33 cellular contexts compared by ENCODE assay signal in the genomic region with DNA sequence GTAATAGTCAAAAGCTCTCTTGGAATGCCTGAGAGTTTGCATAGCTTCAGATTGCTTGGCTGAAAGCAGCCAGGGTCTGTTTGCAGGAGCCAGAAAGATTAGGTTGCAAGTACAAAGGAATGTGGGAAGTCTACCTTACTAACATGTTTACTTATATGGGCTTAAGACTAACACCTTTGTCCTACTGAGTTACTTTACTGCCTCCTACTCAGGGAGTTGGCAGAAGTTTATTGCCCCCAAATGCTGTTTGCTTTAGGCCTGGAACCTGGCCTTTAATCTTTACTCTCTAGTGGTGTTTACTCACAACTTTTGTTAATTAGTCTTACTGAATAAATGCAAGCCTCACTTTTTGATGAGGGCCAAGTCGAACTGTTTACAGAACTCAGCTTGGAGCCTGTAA.
DNase-seq lines count a peak whose midpoint lies in the region; ATAC-seq and TF ChIP-seq lines count a peak whose summit lies in the region.
"Had no signal": no experiment of that assay in that cellular context is flagged by ENCODE, and none has a peak within 500 bp of the region (broad histone marks: within the 10 kb centered on the region; RNA-seq: fewer than 3 reads in every experiment).

No MANE protein-coding gene starts in this region.

- H3K9ac ChIP-seq in HUES6 (ENCODE audit: low read length) (peak overlapping the region; percentile 69), endodermal cell (ENCODE audit: extremely low read depth, low read length, poor library complexity, severe bottlenecking) (no peak overlapping the region)

- ATAC-seq in right lobe of liver = peak in 3 of 4 donors; percentile 9 to 48 (median 10)
- no peak for ATAC-seq in HG02852 (IDR thresholded peaks at IDR 0.05; ENCODE audit: unreplicated experiment)
- ATAC-seq: effector memory CD8-positive, alpha-beta T cell; GM12878; K562 had no signal

- DNase-seq in endodermal cell = no peak
- DNase-seq in right lobe of liver = no peak
- DNase-seq in transverse colon = peak; percentile 20
- DNase-seq in medulla oblongata (ENCODE audit: extremely low spot score) = no peak
- DNase-seq in NCI-H2107 treated with DMSO at 0.1 percent for 48 hours (lab: John Stamatoyannopoulos, UW; ENCODE audit: unreplicated experiment) = no peak
- DNase-seq: ACHN; activated CD4-positive, alpha-beta T cell treated with anti-CD3 and anti-CD28 coated beads, Interleukin-2, amount 50 U/mL, for 1 hour; activated CD4-positive, CD25-positive, alpha-beta regulatory T cell; activated gamma-delta T cell treated with Interleukin-2 at 50 U/mL for 16 hours; activated T-cell treated with anti-CD3 and anti-CD28 coated beads, Interleukin-2, amount 50 U/mL, for 48 hours; CD4-positive, alpha-beta memory T cell; cortex of kidney; effector memory CD8-positive, alpha-beta T cell; erythroblast; lower lobe of right lung; NCI-H1105; NCI-H187; NCI-H2171 treated with DMSO at 0.1 percent for 48 hours; NCI-H510A; ovary; stimulated activated CD4-positive, alpha-beta T cell treated with anti-CD3 and anti-CD28 coated beads, Interleukin-1b, Interleukin-23, amount 100 ng/mL, for 48 hours; stimulated activated naive CD4-positive, alpha-beta T cell treated with Interleukin-2 at 50 U/mL for 16 hours had no signal

- H3K36me3 ChIP-seq in HUES6 (ENCODE audit: control insufficient read depth, insufficient read depth, low read length) = no peaks in the 10 kb centered on the region
- H3K36me3 ChIP-seq in endodermal cell (ENCODE audit: control insufficient read depth, insufficient read depth, low read length) = no peaks in the 10 kb centered on the region
- no peaks in the 10 kb centered on the region for H3K36me3 ChIP-seq in right lobe of liver
- no peaks in the 10 kb centered on the region for H3K36me3 ChIP-seq in transverse colon
- H3K36me3 ChIP-seq: ascending aorta, cardiac muscle cell, HAP-1, lower lobe of right lung, ovary, thoracic aorta had no signal

- no peaks in the 10 kb centered on the region for H3K27me3 ChIP-seq in HUES6 (ENCODE audit: control insufficient read depth, insufficient read depth, low read length)
- H3K27me3 ChIP-seq in endodermal cell (ENCODE audit: control insufficient read depth, insufficient read depth, low read length, poor library complexity, severe bottlenecking) = no peaks in the 10 kb centered on the region
- H3K27me3 ChIP-seq in right lobe of liver = no peaks in the 10 kb centered on the region
- no peaks in the 10 kb centered on the region for H3K27me3 ChIP-seq in transverse colon
- H3K27me3 ChIP-seq: ascending aorta, cardiac muscle cell, ovary had no signal

- peaks cover 12% of the 10 kb centered on the region for H3K4me1 Mint-ChIP-seq in endodermal cell
- H3K4me1 Mint-ChIP-seq: B cell had no signal

- H3K27ac ChIP-seq in HUES6 (ENCODE audit: low read depth, low read length) (no peak overlapping the region; the same call in 1 of the 2 replicates), endodermal cell (ENCODE audit: low read depth, low read length) (no peak overlapping the region), right lobe of liver (no peak overlapping the region), transverse colon (peak overlapping the region; percentile 69 to 77 (median 74))
- H3K27ac ChIP-seq: ascending aorta, cardiac muscle cell, lower lobe of right lung, ovary, RWPE1, thoracic aorta had no signal

- WGBS in endodermal cell (ENCODE audit: insufficient coverage in 1 of 2, insufficient read length in 1 of 2), 2 experiments = 0% methylated on average over 1 of the region's 1 CpG; no CpG with 5 or more reads in 1 of the 2 experiments
- 0% methylated on average over 1 of the region's 1 CpG for WGBS in right lobe of liver (ENCODE audit: insufficient coverage, low coverage, low lambda C conversion rate, missing lambda C conversion rate)
- WGBS in transverse colon (ENCODE audit: low coverage in 1 of 2), 2 donors = 26% methylated on average over 1 of the region's 1 CpG; no CpG with 5 or more reads in 1 of the 2 donors

- TF ChIP-seq POLR2A in right lobe of liver (IDR thresholded peaks at IDR 0.05) (no peak), transverse colon (IDR thresholded peaks at IDR 0.05) (no peak)

- H3K27ac Mint-ChIP-seq in endodermal cell = peak overlapping the region; percentile 89
- H3K27ac Mint-ChIP-seq: B cell; CD4-positive, alpha-beta memory T cell; effector memory CD8-positive, alpha-beta T cell had no signal

- H3K9me3 ChIP-seq in HUES6 (ENCODE audit: control insufficient read depth, insufficient read depth, low read depth, low read length) (peaks cover 2% of the 10 kb centered on the region; the same call in 1 of the 2 replicates), endodermal cell (ENCODE audit: control insufficient read depth, low read length) (peaks cover 37% of the 10 kb centered on the region), right lobe of liver (no peaks in the 10 kb centered on the region), transverse colon (no peaks in the 10 kb centered on the region)
- H3K9me3 ChIP-seq: HAP-1, lower lobe of right lung, ovary, thoracic aorta had no signal

- H3K4me3 Mint-ChIP-seq in endodermal cell = peak overlapping the region; percentile 32
- H3K4me3 Mint-ChIP-seq: B cell; CD4-positive, alpha-beta memory T cell; effector memory CD8-positive, alpha-beta T cell had no signal

- peaks cover 12% of the 10 kb centered on the region for H3K36me3 Mint-ChIP-seq in endodermal cell (ENCODE audit: low read depth)

- TF ChIP-seq CTCF in endodermal cell (conservative IDR thresholded peaks at IDR 0.05) (no peak), right lobe of liver (IDR thresholded peaks at IDR 0.05) (no peak), transverse colon (IDR thresholded peaks at IDR 0.05) (no peak)

- in situ Hi-C loops in transverse colon (cut with MboI; ENCODE audit: low pct_ligation_motif_present in 1 of 4, low pct_unique_long_range_greater_than_20kb in 1 of 4, low sequenced_read_pairs in 3 of 4) = no loop called here

- intact Hi-C loops in right lobe of liver (cut with DNase I) = no loop called here
- intact Hi-C loops in transverse colon (cut with DNase I; ENCODE audit: low total_unique reads) = no loop called here

- H3K4me3 ChIP-seq in HUES6 (ENCODE audit: low read depth, low read length) = 0 out of 2 replicates have a peak overlapping the region, but pooled peaks have one; percentile 18
- H3K4me3 ChIP-seq in endodermal cell (ENCODE audit: low read length) = peak overlapping the region; percentile 69
- H3K4me3 ChIP-seq in right lobe of liver = no peak overlapping the region
- H3K4me3 ChIP-seq in transverse colon = peak overlapping the region in 1 of 4 donors; percentile 23
- H3K4me3 ChIP-seq: ascending aorta, cardiac muscle cell, GM12878, HAP-1, K562, lower lobe of right lung, ovary, smooth muscle cell, thoracic aorta had no signal

- no peaks in the 10 kb centered on the region for H3K27me3 Mint-ChIP-seq in endodermal cell (ENCODE audit: insufficient read depth)
- H3K27me3 Mint-ChIP-seq: B cell; CD4-positive, alpha-beta memory T cell; effector memory CD8-positive, alpha-beta T cell had no signal

- peaks cover 54% of the 10 kb centered on the region for H3K9me3 Mint-ChIP-seq in endodermal cell
- H3K9me3 Mint-ChIP-seq: effector memory CD8-positive, alpha-beta T cell had no signal

- TF ChIP-seq EP300 in transverse colon (IDR thresholded peaks at IDR 0.05; ENCODE audit: low read depth) = no peak

- H3K4me1 ChIP-seq in HUES6 (ENCODE audit: control insufficient read depth, insufficient read depth, low read length) (peaks cover 32% of the 10 kb centered on the region), endodermal cell (ENCODE audit: control insufficient read depth, insufficient read depth, low read length) (no peaks in the 10 kb centered on the region), right lobe of liver (peaks cover 0 to 4% (median 0%) of the 10 kb centered on the region in 4 donors), transverse colon (peaks cover 0 to 14% (median 9%) of the 10 kb centered on the region in 4 donors)
- H3K4me1 ChIP-seq: ascending aorta, HAP-1, lower lobe of right lung had no signal

Comparison
In these comparisons a context has a peak if more than half of its experiments do, and no peak if none do; other contexts are left out.
1. H3K27ac ChIP-seq: peak in transverse colon (4 of 4); none in HUES6 (single experiment), endodermal cell (single experiment) and right lobe of liver (0 of 3).
2. H3K4me3 ChIP-seq: peak in HUES6 (single experiment) and endodermal cell (single experiment); none in right lobe of liver (0 of 3).